ENCODE assay signal across 9 cellular contexts in genomic region chr9:4738866-4739586, GRCh38.
DNase-seq lines count a peak whose midpoint lies in the region; ATAC-seq and TF ChIP-seq lines count a peak whose summit lies in the region.
"Had no signal": no experiment of that assay in that cellular context is flagged by ENCODE, and none has a peak within 500 bp of the region (broad histone marks: within the 10 kb centered on the region; RNA-seq: fewer than 3 reads in every experiment).

No MANE protein-coding gene starts in this region.

- peak overlapping the region; percentile 6 for H3K27ac Mint-ChIP-seq in T-helper 1 cell treated with Interleukin-12 subunit alpha and Interleukin-12 subunit beta and Interleukin-4 antibody, amounts not matched to agents 30 μg/mL and 1 μg/mL, for 36 hours
- no peak overlapping the region for H3K27ac Mint-ChIP-seq in stimulated activated naive B cell treated with anti-CD40 and anti-IgM and Interleukin-4, amounts not matched to agents 10 μg/mL and 1 μg/mL and 100 μg/mL, for 72 hours

- no peak for TF ChIP-seq CTCF in VCaP (conservative IDR thresholded peaks at IDR 0.05)
- TF ChIP-seq CTCF in GM13977 (IDR thresholded peaks at IDR 0.05; ENCODE audit: extremely low read depth, insufficient read depth, missing control alignments): no peak

- H3K27ac ChIP-seq in VCaP: peak overlapping the region; percentile 87

- in situ Hi-C loops in GM13977 (cut with MboI; ENCODE audit: low pct_unique_long_range_greater_than_20kb, low sequenced_read_pairs, unreplicated experiment): no loop called here

- no peaks in the 10 kb centered on the region for H3K9me3 Mint-ChIP-seq in T-helper 1 cell treated with Interleukin-12 subunit alpha and Interleukin-12 subunit beta and Interleukin-4 antibody, amounts not matched to agents 30 μg/mL and 1 μg/mL, for 36 hours
- no peaks in the 10 kb centered on the region for H3K9me3 Mint-ChIP-seq in stimulated activated naive B cell treated with anti-CD40 and anti-IgM and Interleukin-4, amounts not matched to agents 10 μg/mL and 1 μg/mL and 100 μg/mL, for 72 hours

- DNase-seq in T-helper 1 cell (no peak), GM13977 (ENCODE audit: low spot score) (no peak)
- DNase-seq in stimulated activated naive B cell treated with anti-CD40 and anti-IgM and Interleukin-4, amounts not matched to agents 10 μg/mL and 1 μg/mL and 100 μg/mL, for 72 hours: no peak
- DNase-seq: COR-L47 had no signal

- H3K36me3 Mint-ChIP-seq in T-helper 1 cell treated with Interleukin-12 subunit alpha and Interleukin-12 subunit beta and Interleukin-4 antibody, amounts not matched to agents 30 μg/mL and 1 μg/mL, for 36 hours (ENCODE audit: low read depth): peaks cover 8% of the 10 kb centered on the region
- peaks cover 0 to 2% of the 10 kb centered on the region in 2 donors for H3K36me3 Mint-ChIP-seq in stimulated activated naive B cell treated with anti-CD40 and anti-IgM and Interleukin-4, amounts not matched to agents 10 μg/mL and 1 μg/mL and 100 μg/mL, for 72 hours

- H3K4me3 Mint-ChIP-seq in T-helper 1 cell treated with Interleukin-12 subunit alpha and Interleukin-12 subunit beta and Interleukin-4 antibody, amounts not matched to agents 30 μg/mL and 1 μg/mL, for 36 hours: peak overlapping the region; percentile 91
- H3K4me3 Mint-ChIP-seq in stimulated activated naive B cell treated with anti-CD40 and anti-IgM and Interleukin-4, amounts not matched to agents 10 μg/mL and 1 μg/mL and 100 μg/mL, for 72 hours: peak overlapping the region; percentile 85 to 89

- ATAC-seq in stimulated activated naive B cell treated with anti-CD40 and anti-IgM and Interleukin-4, amounts not matched to agents 10 μg/mL and 1 μg/mL and 100 μg/mL, for 72 hours (replicated peaks): no peak
- no peak for ATAC-seq in HG03439 (IDR thresholded peaks at IDR 0.05; ENCODE audit: unreplicated experiment)
- ATAC-seq in GM21786 (IDR thresholded peaks at IDR 0.05; ENCODE audit: unreplicated experiment): no peak

- peaks cover 31% of the 10 kb centered on the region for H3K4me1 Mint-ChIP-seq in T-helper 1 cell treated with Interleukin-12 subunit alpha and Interleukin-12 subunit beta and Interleukin-4 antibody, amounts not matched to agents 30 μg/mL and 1 μg/mL, for 36 hours (ENCODE audit: low read depth)
- H3K4me1 Mint-ChIP-seq in stimulated activated naive B cell treated with anti-CD40 and anti-IgM and Interleukin-4, amounts not matched to agents 10 μg/mL and 1 μg/mL and 100 μg/mL, for 72 hours: peaks cover 12 to 32% of the 10 kb centered on the region in 2 donors

- no peaks in the 10 kb centered on the region for H3K27me3 Mint-ChIP-seq in T-helper 1 cell treated with Interleukin-12 subunit alpha and Interleukin-12 subunit beta and Interleukin-4 antibody, amounts not matched to agents 30 μg/mL and 1 μg/mL, for 36 hours (ENCODE audit: low read depth)
- H3K27me3 Mint-ChIP-seq in stimulated activated naive B cell treated with anti-CD40 and anti-IgM and Interleukin-4, amounts not matched to agents 10 μg/mL and 1 μg/mL and 100 μg/mL, for 72 hours: no peaks in the 10 kb centered on the region

- H3K4me3 ChIP-seq in iPS-11a (ENCODE audit: low read depth, low read length): peak overlapping the region; percentile 72
